8 cellular contexts compared by ENCODE assay signal in the genomic region with DNA sequence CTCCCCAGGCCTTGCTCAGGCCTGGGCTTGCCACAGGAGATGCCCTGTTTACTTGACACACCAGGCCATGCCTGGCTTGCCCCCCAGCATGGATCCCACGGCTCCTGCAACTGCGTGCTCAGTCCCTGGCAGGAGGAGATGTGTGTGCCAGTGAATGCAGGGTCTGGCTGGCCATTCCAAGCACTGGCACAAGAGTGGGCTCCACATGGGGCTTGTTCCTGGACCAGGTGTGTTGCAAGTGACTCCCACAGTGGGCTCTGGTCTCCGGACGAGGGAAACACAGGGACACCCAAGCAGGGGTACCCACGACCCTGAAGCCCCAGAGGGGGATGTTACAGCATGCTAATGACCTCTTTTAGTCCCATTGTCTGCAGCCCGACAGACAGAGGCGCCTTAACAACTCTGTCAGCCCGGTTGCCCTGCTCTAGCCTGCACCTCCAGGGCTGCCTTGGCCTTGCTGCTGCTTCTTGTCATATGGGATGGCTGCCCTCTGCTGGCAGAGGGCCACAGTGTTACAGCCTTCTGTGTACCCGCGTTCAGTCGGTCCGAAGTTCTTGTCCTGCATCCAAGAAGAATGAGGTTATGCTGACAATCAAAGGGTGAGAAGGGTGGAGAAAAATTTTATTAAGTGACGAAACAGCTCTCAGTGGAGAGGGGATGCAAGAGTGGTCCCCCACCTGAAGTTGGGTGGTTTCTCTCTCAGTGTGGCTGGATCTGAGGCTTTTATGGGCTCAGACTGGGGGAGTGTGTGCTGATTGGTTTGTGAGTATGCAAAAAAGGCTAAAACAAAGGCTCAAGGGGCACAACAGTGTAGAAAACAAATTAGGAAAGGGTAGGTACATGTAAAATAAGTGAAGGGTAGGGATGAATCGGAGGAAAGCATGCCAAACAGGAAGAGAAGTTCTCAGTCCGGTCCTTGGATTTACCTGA.
DNase-seq lines count a peak whose midpoint lies in the region; ATAC-seq and TF ChIP-seq lines count a peak whose summit lies in the region.
"Had no signal": no experiment of that assay in that cellular context is flagged by ENCODE, and none has a peak within 500 bp of the region (broad histone marks: within the 10 kb centered on the region; RNA-seq: fewer than 3 reads in every experiment).

No MANE protein-coding gene starts in this region.

- no peak overlapping the region for H3K27ac Mint-ChIP-seq in osteocyte (ENCODE audit: unreplicated experiment)
- H3K27ac Mint-ChIP-seq: activated naive CD4-positive, alpha-beta T cell treated with anti-CD3 and anti-CD28 coated beads, Interleukin-2, amount 50 U/mL, for 24 hours had no signal

- no peaks in the 10 kb centered on the region for H3K36me3 ChIP-seq in KMS-11 (ENCODE audit: insufficient read depth)

- no peak overlapping the region for H2AFZ ChIP-seq in KMS-11 (ENCODE audit: low read depth)

- H3K4me1 ChIP-seq in KMS-11 (ENCODE audit: low read depth, poor library complexity, severe bottlenecking) = no peaks in the 10 kb centered on the region

- peak; percentile 75 for DNase-seq in GM12865 (ENCODE audit: low read depth)
- DNase-seq in activated CD4-positive, alpha-beta T cell treated with anti-CD3 and anti-CD28 coated beads, Interleukin-2, amount 50 U/mL, for 1 hour = peak; percentile 39
- peak; percentile 18 for DNase-seq in fibroblast of gingiva (ENCODE audit: low read depth)
- no peak for DNase-seq in osteocyte (ENCODE audit: extremely low spot score, unreplicated experiment)
- no peak for DNase-seq in middle frontal gyrus (ENCODE audit: extremely low spot score, low spot score)

- no peaks in the 10 kb centered on the region for H3K27me3 Mint-ChIP-seq in osteocyte (ENCODE audit: unreplicated experiment)
- H3K27me3 Mint-ChIP-seq: activated naive CD4-positive, alpha-beta T cell treated with anti-CD3 and anti-CD28 coated beads, Interleukin-2, amount 50 U/mL, for 24 hours had no signal

- TF ChIP-seq CTCF in GM12865 (IDR thresholded peaks at IDR 0.05; ENCODE audit: insufficient read depth, low read depth, low read length, missing control alignments) = peak; percentile 46
- TF ChIP-seq CTCF in KMS-11 (conservative IDR thresholded peaks at IDR 0.05; ENCODE audit: low read depth, low read length) = peak; percentile 66
- TF ChIP-seq CTCF in osteocyte (IDR thresholded peaks at IDR 0.05) = peak; percentile 66

- no peak overlapping the region for H3K9ac ChIP-seq in KMS-11

- H3K4me1 Mint-ChIP-seq in osteocyte (ENCODE audit: unreplicated experiment) = no peaks in the 10 kb centered on the region
- H3K4me1 Mint-ChIP-seq: activated naive CD4-positive, alpha-beta T cell treated with anti-CD3 and anti-CD28 coated beads, Interleukin-2, amount 50 U/mL, for 24 hours had no signal

- peaks cover 1% of the 10 kb centered on the region for H3K36me3 Mint-ChIP-seq in osteocyte (ENCODE audit: unreplicated experiment)

- H4K20me1 ChIP-seq in KMS-11 (ENCODE audit: insufficient read depth) = no peaks in the 10 kb centered on the region

- H3K4me3 ChIP-seq in GM12865 (ENCODE audit: low read depth, low read length) = no peak overlapping the region
- no peak overlapping the region for H3K4me3 ChIP-seq in KMS-11 (IDR thresholded peaks at IDR 0.05; ENCODE audit: insufficient read depth, low read depth, low read length)

- H3K79me2 ChIP-seq in KMS-11 (ENCODE audit: insufficient read depth, low read depth) = no peaks in the 10 kb centered on the region

- no peak overlapping the region for H3K27ac ChIP-seq in KMS-11

- no peaks in the 10 kb centered on the region for H3K9me3 Mint-ChIP-seq in osteocyte (ENCODE audit: unreplicated experiment)
- H3K9me3 Mint-ChIP-seq: activated naive CD4-positive, alpha-beta T cell treated with anti-CD3 and anti-CD28 coated beads, Interleukin-2, amount 50 U/mL, for 24 hours had no signal

- no peak overlapping the region for H3K4me2 ChIP-seq in KMS-11

- no peaks in the 10 kb centered on the region for H3K27me3 ChIP-seq in KMS-11 (ENCODE audit: insufficient read depth, low read depth)

- no peak overlapping the region for H3K4me3 Mint-ChIP-seq in osteocyte (ENCODE audit: unreplicated experiment)
- H3K4me3 Mint-ChIP-seq: activated naive CD4-positive, alpha-beta T cell treated with anti-CD3 and anti-CD28 coated beads, Interleukin-2, amount 50 U/mL, for 24 hours had no signal

- no peak for ATAC-seq in GM19452 (IDR thresholded peaks at IDR 0.05; ENCODE audit: unreplicated experiment)

Comparison
In these comparisons a context has a peak if more than half of its experiments do, and no peak if none do; other contexts are left out.
1. DNase-seq: peak in GM12865 (single experiment), activated CD4-positive, alpha-beta T cell treated with anti-CD3 and anti-CD28 coated beads, Interleukin-2, amount 50 U/mL, for 1 hour (single experiment) and fibroblast of gingiva (single experiment); none in osteocyte (single experiment) and middle frontal gyrus (single experiment).
2. Peak in every context shown above with its lines, with median percentiles within 50 percentile points of each other: CTCF ChIP-seq.